In the genomic region with DNA sequence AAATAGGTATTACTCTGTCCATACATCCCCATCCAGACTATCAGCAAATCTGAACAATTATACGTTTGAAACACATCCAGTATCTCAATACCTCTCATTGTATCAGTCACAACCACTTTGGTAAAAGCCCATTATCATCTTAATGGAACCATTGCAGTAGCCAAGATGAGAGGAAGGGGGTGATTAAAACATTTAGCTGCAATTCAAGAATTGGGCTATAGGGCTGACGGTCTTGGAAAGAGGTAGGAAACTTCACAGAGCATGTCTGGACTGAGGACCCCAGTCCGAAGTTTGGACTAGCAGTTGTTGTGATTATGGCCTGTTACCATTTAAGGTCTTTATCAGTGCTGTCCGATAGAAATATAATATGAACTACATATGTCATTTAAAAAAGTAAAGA, we compare ENCODE assay signal across 28 cellular contexts.
"Had no signal": no experiment of that assay in that cellular context is flagged by ENCODE, and none has a peak within 500 bp of the region (broad histone marks: within the 10 kb centered on the region; RNA-seq: fewer than 3 reads in every experiment).

No MANE protein-coding gene starts in this region.

- ATAC-seq: foreskin keratinocyte; heart right ventricle; left lobe of liver; mucosa of descending colon; natural killer cell treated with Interleukin-12 subunit alpha and Interleukin-12 subunit beta and Interleukin-15 and Interleukin-18, amount 100 ng/mL, for 72 hours; sciatic nerve; stimulated activated effector memory CD8-positive, alpha-beta T cell treated with anti-CD3 and anti-CD28 coated beads, Interleukin-12 subunit alpha, Interleukin-12 subunit beta, amount 100 ng/mL, for 72 hours had no signal

- H3K4me3 Mint-ChIP-seq: mesothelial cell of epicardium; naive B cell; natural killer cell treated with Interleukin-12 subunit alpha and Interleukin-12 subunit beta and Interleukin-15 and Interleukin-18, amount 100 ng/mL, for 72 hours; neural progenitor cell; stimulated activated effector memory CD8-positive, alpha-beta T cell treated with anti-CD3 and anti-CD28 coated beads, Interleukin-12 subunit alpha, Interleukin-12 subunit beta, amount 100 ng/mL, for 72 hours had no signal

- DNase-seq: cortex of kidney; effector CD4-positive, alpha-beta T cell; foreskin keratinocyte; glutamatergic neuron; heart right ventricle; kidney; mesenchymal stem cell; mucosa of descending colon; naive B cell; stimulated activated CD4-positive, alpha-beta T cell treated with anti-CD3 and anti-CD28 coated beads, Interleukin-12 subunit alpha, Interleukin-12 subunit beta, amount 100 ng/mL, for 4 hours; stimulated activated CD4-positive, alpha-beta T cell treated with anti-CD3 and anti-CD28 coated beads, Interleukin-1b, Interleukin-23, amount 100 ng/mL, for 48 hours; stimulated activated CD4-positive, alpha-beta T cell treated with anti-CD3 and anti-CD28 coated beads, Interleukin-4, amount 100 ng/mL, for 1 hour; stimulated activated naive CD4-positive, alpha-beta T cell treated with Interleukin-2 at 50 U/mL for 16 hours; stomach; thyroid gland had no signal

- H3K27me3 ChIP-seq: esophagus muscularis mucosa, foreskin keratinocyte, heart right ventricle, neural progenitor cell, right atrium auricular region, stomach, thyroid gland, vagina had no signal

- H3K27ac ChIP-seq: foreskin keratinocyte, heart right ventricle, neural progenitor cell, parathyroid adenoma, right atrium auricular region, thyroid gland, vagina had no signal

- H3K4me3 ChIP-seq: esophagus muscularis mucosa, heart right ventricle, lung, mucosa of descending colon, neural progenitor cell, right atrium auricular region, smooth muscle cell, stomach, thyroid gland, vagina had no signal

- H3K36me3 ChIP-seq: esophagus muscularis mucosa, right atrium auricular region, thyroid gland, vagina had no signal

- H3K9me3 Mint-ChIP-seq: natural killer cell treated with Interleukin-12 subunit alpha and Interleukin-12 subunit beta and Interleukin-15 and Interleukin-18, amount 100 ng/mL, for 72 hours had no signal

- H3K27ac Mint-ChIP-seq: mesothelial cell of epicardium; natural killer cell treated with Interleukin-12 subunit alpha and Interleukin-12 subunit beta and Interleukin-15 and Interleukin-18, amount 100 ng/mL, for 72 hours; neural progenitor cell; progenitor cell of endocrine pancreas; stimulated activated effector memory CD8-positive, alpha-beta T cell treated with anti-CD3 and anti-CD28 coated beads, Interleukin-12 subunit alpha, Interleukin-12 subunit beta, amount 100 ng/mL, for 72 hours had no signal

- H3K4me1 Mint-ChIP-seq: mesothelial cell of epicardium had no signal

- H3K36me3 Mint-ChIP-seq: stimulated activated effector memory CD8-positive, alpha-beta T cell treated with anti-CD3 and anti-CD28 coated beads, Interleukin-12 subunit alpha, Interleukin-12 subunit beta, amount 100 ng/mL, for 72 hours had no signal

- H3K27me3 Mint-ChIP-seq: naive B cell; natural killer cell treated with Interleukin-12 subunit alpha and Interleukin-12 subunit beta and Interleukin-15 and Interleukin-18, amount 100 ng/mL, for 72 hours; progenitor cell of endocrine pancreas had no signal

- H2AFZ ChIP-seq: neural progenitor cell, parathyroid adenoma had no signal

- H3K9ac ChIP-seq: neural progenitor cell, parathyroid adenoma had no signal

- H3K9me3 ChIP-seq: thyroid gland had no signal

- H3K4me2 ChIP-seq: neural progenitor cell, smooth muscle cell had no signal

- H3K4me1 ChIP-seq: foreskin keratinocyte, neural progenitor cell, parathyroid adenoma, right atrium auricular region, thyroid gland, vagina had no signal
